In the genomic region with DNA sequence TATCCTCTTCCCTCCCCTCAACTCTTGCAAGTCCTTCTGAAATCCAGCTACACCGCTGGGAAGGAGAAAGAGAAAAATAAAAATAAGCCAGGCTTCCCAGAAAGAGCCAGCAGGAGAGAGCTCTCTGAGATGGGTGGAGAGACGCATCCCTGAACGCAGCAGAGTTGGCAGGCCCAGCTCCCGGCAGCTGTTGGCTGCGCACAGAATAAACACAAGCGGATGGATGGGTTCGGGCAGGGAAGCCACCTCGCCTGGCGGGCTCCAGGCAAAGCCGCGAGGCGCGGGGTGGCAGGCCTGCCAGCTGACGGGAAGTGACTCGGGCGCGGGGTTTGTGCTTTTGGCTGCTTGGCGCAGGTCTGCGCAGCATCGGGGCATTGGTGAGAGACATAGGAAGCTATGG, we compare ENCODE assay signal across 17 cellular contexts.
DNase-seq lines count a peak whose midpoint lies in the region; ATAC-seq and TF ChIP-seq lines count a peak whose summit lies in the region.
"Had no signal": no experiment of that assay in that cellular context is flagged by ENCODE, and none has a peak within 500 bp of the region (broad histone marks: within the 10 kb centered on the region; RNA-seq: fewer than 3 reads in every experiment).

No MANE protein-coding gene starts in this region.

- H3K4me3 Mint-ChIP-seq in nephron: no peak overlapping the region
- H3K4me3 Mint-ChIP-seq: activated naive CD8-positive, alpha-beta T cell treated with anti-CD3 and anti-CD28 coated beads, Interleukin-2, amount 10 ng/mL, durations not matched to agents 7 days and 5 days; CD8-positive, alpha-beta memory T cell; central memory CD8-positive, alpha-beta T cell; natural killer cell had no signal

- 31 to 50% methylated on average over 12 to 19 of the region's 20 CpGs for WGBS in esophagus squamous epithelium, 2 donors

- no peaks in the 10 kb centered on the region for H3K36me3 ChIP-seq in esophagus squamous epithelium

- peaks cover 0 to 8% (median 0%) of the 10 kb centered on the region in 4 donors for H3K27me3 ChIP-seq in esophagus squamous epithelium

- peaks cover 4% of the 10 kb centered on the region for H3K36me3 Mint-ChIP-seq in nephron (ENCODE audit: low read depth)
- H3K36me3 Mint-ChIP-seq: activated naive CD8-positive, alpha-beta T cell treated with anti-CD3 and anti-CD28 coated beads, Interleukin-2, amount 10 ng/mL, durations not matched to agents 7 days and 5 days; CD8-positive, alpha-beta memory T cell; natural killer cell had no signal

- ATAC-seq in Right ventricle myocardium inferior: peak; percentile 88
- ATAC-seq in HG03025 (IDR thresholded peaks at IDR 0.05; ENCODE audit: low FRiP score, unreplicated experiment): no peak
- ATAC-seq: natural killer cell had no signal

- H3K27ac ChIP-seq in esophagus squamous epithelium: peak overlapping the region in 3 of 4 donors; percentile 31 to 79 (median 60)

- intact Hi-C loops in Right ventricle myocardium inferior (cut with DNase I): no loop called here
- intact Hi-C loops in cardiac septum (cut with DNase I): no loop called here
- intact Hi-C loops in esophagus squamous epithelium (cut with DNase I): loop anchor here (10.0 kb wide), 1 partner anchor 100 kb away; no protein-coding TSS in a partner anchor

- peak; percentile 72 for DNase-seq in Right ventricle myocardium inferior (ENCODE audit: missing footprints)
- no peak for DNase-seq in cardiac septum (ENCODE audit: low spot score)
- DNase-seq in esophagus squamous epithelium (lab: John Stamatoyannopoulos, UW): no peak
- DNase-seq in GM20000 (ENCODE audit: low spot score): no peak
- DNase-seq in NCI-H345 treated with DMSO at 0.1 percent for 48 hours (lab: John Stamatoyannopoulos, UW; ENCODE audit: unreplicated experiment): no peak
- DNase-seq in UCSD-AML1 (lab: John Stamatoyannopoulos, UW; ENCODE audit: unreplicated experiment): no peak
- DNase-seq: activated naive CD8-positive, alpha-beta T cell treated with anti-CD3 and anti-CD28 coated beads, Interleukin-2, amount 10 ng/mL, durations not matched to agents 7 days and 5 days; activated T-cell treated with anti-CD3 and anti-CD28 coated beads for 4 hours; CD8-positive, alpha-beta memory T cell; GF-D8; MM.1S; natural killer cell; RPMI8226; stimulated activated CD4-positive, alpha-beta T cell treated with anti-CD3 and anti-CD28 coated beads, Interleukin-4, amount 100 ng/mL, for 4 hours had no signal

- peaks cover 0 to 8% (median 0%) of the 10 kb centered on the region in 3 donors for H3K9me3 ChIP-seq in esophagus squamous epithelium

- peaks cover 4% of the 10 kb centered on the region for H3K9me3 Mint-ChIP-seq in nephron
- H3K9me3 Mint-ChIP-seq: activated naive CD8-positive, alpha-beta T cell treated with anti-CD3 and anti-CD28 coated beads, Interleukin-2, amount 10 ng/mL, durations not matched to agents 7 days and 5 days had no signal

- TF ChIP-seq POLR2A in esophagus squamous epithelium (IDR thresholded peaks at IDR 0.05): no peak

- no peak overlapping the region for H3K4me3 ChIP-seq in esophagus squamous epithelium

- TF ChIP-seq CTCF in esophagus squamous epithelium (IDR thresholded peaks at IDR 0.05) (no peak), nephron (IDR thresholded peaks at IDR 0.05; ENCODE audit: unreplicated experiment in 3 of 3) (no peak), GM20000 (IDR thresholded peaks at IDR 0.05; ENCODE audit: extremely low read depth, missing control alignments) (no peak)

- H3K27me3 Mint-ChIP-seq in nephron (ENCODE audit: low read depth): peaks cover 26% of the 10 kb centered on the region
- H3K27me3 Mint-ChIP-seq: activated naive CD8-positive, alpha-beta T cell treated with anti-CD3 and anti-CD28 coated beads, Interleukin-2, amount 10 ng/mL, durations not matched to agents 7 days and 5 days had no signal

- H3K4me1 ChIP-seq in esophagus squamous epithelium: peaks cover 0 to 25% (median 0%) of the 10 kb centered on the region in 3 donors

- peak overlapping the region in 2 of 3 experiments; percentile 79 to 86 for H3K27ac Mint-ChIP-seq in nephron
- H3K27ac Mint-ChIP-seq: activated naive CD8-positive, alpha-beta T cell treated with anti-CD3 and anti-CD28 coated beads, Interleukin-2, amount 10 ng/mL, durations not matched to agents 7 days and 5 days; CD8-positive, alpha-beta memory T cell; natural killer cell had no signal

- H3K4me1 Mint-ChIP-seq in nephron: peaks cover 36% of the 10 kb centered on the region
- H3K4me1 Mint-ChIP-seq: activated naive CD8-positive, alpha-beta T cell treated with anti-CD3 and anti-CD28 coated beads, Interleukin-2, amount 10 ng/mL, durations not matched to agents 7 days and 5 days; CD8-positive, alpha-beta memory T cell; central memory CD8-positive, alpha-beta T cell; natural killer cell had no signal
